10 cellular contexts compared by ENCODE assay signal in the genomic region with DNA sequence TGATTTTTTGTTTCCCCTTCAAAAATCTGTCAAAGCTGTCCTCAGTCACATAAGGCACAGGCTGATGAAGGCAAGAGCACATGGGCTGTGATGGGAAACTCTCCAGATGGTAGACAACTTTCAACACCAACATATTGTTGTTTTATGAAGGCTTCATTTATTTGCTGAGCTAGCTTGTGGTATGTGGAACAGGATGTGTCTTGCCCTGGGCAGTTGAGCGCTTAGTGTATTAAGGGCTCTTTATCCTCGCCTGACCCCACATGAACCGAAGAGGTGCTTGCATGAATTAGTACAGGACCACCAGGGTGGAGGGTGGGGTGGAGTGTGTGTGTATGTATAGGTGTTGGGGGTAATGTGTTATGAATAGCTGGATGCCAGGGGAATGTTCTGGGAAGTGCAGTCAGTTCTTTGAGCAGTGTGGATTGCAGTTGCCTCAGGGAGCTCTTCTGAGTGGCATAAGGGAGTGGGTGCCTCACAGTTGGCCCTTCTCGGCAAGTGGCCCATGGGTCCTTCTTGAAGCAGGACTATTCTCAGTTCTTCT.
DNase-seq lines count a peak whose midpoint lies in the region; ATAC-seq and TF ChIP-seq lines count a peak whose summit lies in the region.
"Had no signal": no experiment of that assay in that cellular context is flagged by ENCODE, and none has a peak within 500 bp of the region (broad histone marks: within the 10 kb centered on the region; RNA-seq: fewer than 3 reads in every experiment).

No MANE protein-coding gene starts in this region.

- in situ Hi-C loops in G401 (cut with HindIII; ENCODE audit: low sequenced_read_pairs), result no loop called here

- H3K4me3 ChIP-seq in fibroblast of mammary gland (ENCODE audit: control insufficient read depth, low read depth, low read length), result no peak overlapping the region
- H3K4me3 ChIP-seq: GM12878 had no signal

- TF ChIP-seq CTCF in fibroblast of mammary gland (conservative IDR thresholded peaks at IDR 0.05; ENCODE audit: control insufficient read depth, insufficient read depth, low read depth, low read length), result no peak

- DNase-seq in G401 (ENCODE audit: low spot score) (peak; percentile 15), RPMI7951 (ENCODE audit: low read depth) (peak; percentile 93), fibroblast of mammary gland (ENCODE audit: low read depth) (peak; percentile 78), renal cortical epithelial cell (ENCODE audit: low read depth) (peak; percentile 92), NCI-H1092 treated with DMSO at 0.1 percent for 48 hours (lab: John Stamatoyannopoulos, UW) (no peak), Kasumi-1 (lab: John Stamatoyannopoulos, UW) (no peak)
- no peak for DNase-seq in stimulated activated CD4-positive, alpha-beta T cell treated with anti-CD3 and anti-CD28 coated beads, Interleukin-12 subunit alpha, Interleukin-12 subunit beta, amount 100 ng/mL, for 4 hours
- DNase-seq: activated CD4-positive, alpha-beta memory T cell treated with anti-CD3 and anti-CD28 coated beads for 36 hours had no signal

- ATAC-seq in GM19328 (IDR thresholded peaks at IDR 0.05; ENCODE audit: unreplicated experiment), result no peak

Comparison
In these comparisons a context has a peak if more than half of its experiments do, and no peak if none do; other contexts are left out.
1. DNase-seq: peak in G401 (single experiment), RPMI7951 (single experiment), fibroblast of mammary gland (single experiment) and renal cortical epithelial cell (single experiment); none in NCI-H1092 treated with DMSO at 0.1 percent for 48 hours (single experiment), Kasumi-1 (0 of 2) and stimulated activated CD4-positive, alpha-beta T cell treated with anti-CD3 and anti-CD28 coated beads, Interleukin-12 subunit alpha, Interleukin-12 subunit beta, amount 100 ng/mL, for 4 hours (single experiment).